In the genomic region with DNA sequence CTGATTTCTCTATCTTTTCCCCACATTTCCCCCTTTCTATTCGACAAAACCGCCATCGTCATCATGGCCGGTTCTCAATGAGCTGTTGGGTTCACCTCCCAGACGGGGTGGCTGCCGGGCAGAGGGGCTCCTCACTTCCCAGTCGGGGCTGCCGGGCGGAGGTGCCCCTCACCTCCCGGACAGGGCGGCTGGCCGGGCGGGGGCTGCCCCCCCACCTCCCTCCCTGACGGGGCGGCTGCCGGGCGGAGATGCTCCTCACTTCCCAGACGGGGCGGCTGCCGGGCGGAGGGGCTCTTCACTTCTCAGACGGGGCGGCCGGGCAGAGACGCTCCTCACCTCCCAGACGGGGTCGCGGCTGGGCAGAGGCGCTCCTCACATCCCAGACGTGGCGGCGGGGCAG, we compare ENCODE assay signal across 19 cellular contexts. TPM values are rescaled to one million over a fixed set of nuclear protein-coding genes. Genes with fewer than 3 reads are reported as not detected.
"Had no signal": no experiment of that assay in that cellular context is flagged by ENCODE, and none has a peak within 500 bp of the region (broad histone marks: within the 10 kb centered on the region; RNA-seq: fewer than 3 reads in every experiment).

No MANE protein-coding gene starts in this region.

RNA-seq across cellular contexts. Expression of a gene that starts 45.3 kb away (rescaled TPM):
- total RNA-seq: activated naive CD4-positive, alpha-beta T cell treated with anti-CD3 and anti-CD28 coated beads for 36 hours; activated naive CD4-positive, alpha-beta T cell treated with anti-CD3 and anti-CD28 coated beads, Interleukin-2, amount 50 U/mL, for 72 hours; activated naive CD8-positive, alpha-beta T cell treated with anti-CD3 and anti-CD28 coated beads for 36 hours; activated naive CD8-positive, alpha-beta T cell treated with anti-CD3 and anti-CD28 coated beads, Interleukin-2, amount 10 ng/mL, durations not matched to agents 7 days and 5 days; activated T-cell treated with anti-CD3 and anti-CD28 coated beads, Interleukin-2, amount 50 U/mL, for 4 hours; activated T-cell treated with anti-CD3 and anti-CD28 coated beads, Interleukin-2, amount 50 U/mL, for 72 hours; activated T-helper 1 cell treated with anti-CD3 and anti-CD28 coated beads, Interleukin-12 subunit alpha, Interleukin-12 subunit beta, Interleukin-2, Interleukin-4 antibody, amounts not matched to agents 30 ng/mL and 10 ng/mL and 1 ng/mL, durations not matched to agents 14 hours and 24 hours and 36 hours; activated T-helper 17 cell treated with anti-CD3 and anti-CD28 coated beads, Interleukin-2, amount 50 U/mL, for 72 hours; activated T-helper 2 cell treated with anti-CD3 and anti-CD28 coated beads, Interferon-gamma antibody, Interleukin-2, Interleukin-4, amounts not matched to agents 10 μg/mL and 5 μg/mL and 100 μg/mL, durations not matched to agents 14 hours and 24 hours and 36 hours; adrenal gland; aorta; ascending aorta; body of pancreas; bronchial epithelial cell; cardiac muscle cell; cardiac septum; cerebellum had no signal

RNA-seq across cellular contexts. Expression of a gene that starts 47.6 kb away (rescaled TPM):
- total RNA-seq: activated naive CD8-positive, alpha-beta T cell treated with anti-CD3 and anti-CD28 coated beads, Interleukin-2, amount 10 ng/mL, durations not matched to agents 7 days and 5 days; activated T-cell treated with anti-CD3 and anti-CD28 coated beads, Interleukin-2, amount 50 U/mL, for 4 hours; activated T-helper 17 cell treated with anti-CD3 and anti-CD28 coated beads, Interleukin-2, amount 50 U/mL, for 72 hours; activated T-helper 2 cell treated with anti-CD3 and anti-CD28 coated beads, Interferon-gamma antibody, Interleukin-2, Interleukin-4, amounts not matched to agents 10 μg/mL and 5 μg/mL and 100 μg/mL, durations not matched to agents 14 hours and 24 hours and 36 hours; ascending aorta; cardiac muscle cell; cerebellum had no signal

RNA-seq across cellular contexts. Expression of a gene that starts 53.2 kb away (rescaled TPM):
- total RNA-seq: activated naive CD4-positive, alpha-beta T cell treated with anti-CD3 and anti-CD28 coated beads for 36 hours; activated naive CD4-positive, alpha-beta T cell treated with anti-CD3 and anti-CD28 coated beads, Interleukin-2, amount 50 U/mL, for 72 hours; activated naive CD8-positive, alpha-beta T cell treated with anti-CD3 and anti-CD28 coated beads for 36 hours; activated naive CD8-positive, alpha-beta T cell treated with anti-CD3 and anti-CD28 coated beads, Interleukin-2, amount 10 ng/mL, durations not matched to agents 7 days and 5 days; activated T-cell treated with anti-CD3 and anti-CD28 coated beads, Interleukin-2, amount 50 U/mL, for 4 hours; activated T-cell treated with anti-CD3 and anti-CD28 coated beads, Interleukin-2, amount 50 U/mL, for 72 hours; activated T-helper 1 cell treated with anti-CD3 and anti-CD28 coated beads, Interleukin-12 subunit alpha, Interleukin-12 subunit beta, Interleukin-2, Interleukin-4 antibody, amounts not matched to agents 30 ng/mL and 10 ng/mL and 1 ng/mL, durations not matched to agents 14 hours and 24 hours and 36 hours; activated T-helper 17 cell treated with anti-CD3 and anti-CD28 coated beads, Interleukin-2, amount 50 U/mL, for 72 hours; activated T-helper 2 cell treated with anti-CD3 and anti-CD28 coated beads, Interferon-gamma antibody, Interleukin-2, Interleukin-4, amounts not matched to agents 10 μg/mL and 5 μg/mL and 100 μg/mL, durations not matched to agents 14 hours and 24 hours and 36 hours; adrenal gland; aorta; ascending aorta; body of pancreas; bronchial epithelial cell; cardiac muscle cell; cardiac septum; cerebellum had no signal

RNA-seq across cellular contexts. Expression of a gene that starts 56.8 kb away (rescaled TPM):
- total RNA-seq: activated naive CD4-positive, alpha-beta T cell treated with anti-CD3 and anti-CD28 coated beads for 36 hours; activated naive CD4-positive, alpha-beta T cell treated with anti-CD3 and anti-CD28 coated beads, Interleukin-2, amount 50 U/mL, for 72 hours; activated naive CD8-positive, alpha-beta T cell treated with anti-CD3 and anti-CD28 coated beads for 36 hours; activated naive CD8-positive, alpha-beta T cell treated with anti-CD3 and anti-CD28 coated beads, Interleukin-2, amount 10 ng/mL, durations not matched to agents 7 days and 5 days; activated T-cell treated with anti-CD3 and anti-CD28 coated beads, Interleukin-2, amount 50 U/mL, for 4 hours; activated T-cell treated with anti-CD3 and anti-CD28 coated beads, Interleukin-2, amount 50 U/mL, for 72 hours; activated T-helper 1 cell treated with anti-CD3 and anti-CD28 coated beads, Interleukin-12 subunit alpha, Interleukin-12 subunit beta, Interleukin-2, Interleukin-4 antibody, amounts not matched to agents 30 ng/mL and 10 ng/mL and 1 ng/mL, durations not matched to agents 14 hours and 24 hours and 36 hours; activated T-helper 17 cell treated with anti-CD3 and anti-CD28 coated beads, Interleukin-2, amount 50 U/mL, for 72 hours; activated T-helper 2 cell treated with anti-CD3 and anti-CD28 coated beads, Interferon-gamma antibody, Interleukin-2, Interleukin-4, amounts not matched to agents 10 μg/mL and 5 μg/mL and 100 μg/mL, durations not matched to agents 14 hours and 24 hours and 36 hours; adrenal gland; aorta; ascending aorta; body of pancreas; breast epithelium; cardiac muscle cell; cardiac septum; cerebellum; chondrocyte had no signal
